Comparison of ENCODE assay signal across 5 cellular contexts in the genomic region with DNA sequence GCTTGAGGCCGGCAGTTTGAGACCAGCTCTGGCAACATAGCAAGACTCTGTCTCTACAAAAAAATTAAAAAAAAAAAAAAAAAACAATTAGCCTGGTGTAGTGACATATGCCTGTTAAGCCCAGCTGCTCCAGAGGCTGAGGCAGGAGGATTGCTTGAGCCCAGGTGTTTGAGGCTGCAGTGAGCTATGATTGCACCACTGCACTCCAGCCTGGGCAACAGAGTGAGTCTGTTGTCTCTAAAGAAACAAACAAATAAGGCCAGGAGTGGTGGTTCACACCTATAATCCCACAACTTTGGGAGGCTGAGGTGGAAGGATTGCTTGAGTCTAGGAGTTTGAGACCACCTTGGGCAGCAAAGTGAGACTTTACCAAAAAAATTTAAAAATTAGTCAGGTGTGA. TPM values are rescaled to one million over a fixed set of nuclear protein-coding genes. Genes with fewer than 3 reads are reported as not detected.
"Had no signal": no experiment of that assay in that cellular context is flagged by ENCODE, and none has a peak within 500 bp of the region (broad histone marks: within the 10 kb centered on the region; RNA-seq: fewer than 3 reads in every experiment).

No MANE protein-coding gene starts in this region.

RNA-seq across cellular contexts. Expression of gene TYRO3, which starts 10.2 kb away (rescaled TPM):
- polyA plus RNA-seq: naive thymus-derived CD8-positive, alpha-beta T cell had no signal

RNA-seq across cellular contexts. Expression of gene LTK, which starts 55.6 kb away (rescaled TPM):
- total RNA-seq: dermis blood vessel endothelial cell, frontal cortex, osteoblast had no signal
- polyA plus RNA-seq: keratinocyte; naive thymus-derived CD8-positive, alpha-beta T cell had no signal
